In genomic region chr9:489198-490197, GRCh38 we compare ENCODE assay signal across 26 cellular contexts. TPM values are rescaled to one million over a fixed set of nuclear protein-coding genes. Genes with fewer than 3 reads are reported as not detected.
DNase-seq lines count a peak whose midpoint lies in the region; ATAC-seq and TF ChIP-seq lines count a peak whose summit lies in the region.
"Had no signal": no experiment of that assay in that cellular context is flagged by ENCODE, and none has a peak within 500 bp of the region (broad histone marks: within the 10 kb centered on the region; RNA-seq: fewer than 3 reads in every experiment).

No MANE protein-coding gene starts in this region.

- H2AFZ ChIP-seq in PC-3 (ENCODE audit: low read length) = no peak overlapping the region

- H3K36me3 ChIP-seq in PC-3 (ENCODE audit: low read depth, low read length) (no peaks in the 10 kb centered on the region), prostate gland (no peaks in the 10 kb centered on the region)
- H3K36me3 ChIP-seq: breast epithelium, HAP-1 had no signal

- H3K9me3 Mint-ChIP-seq in osteocyte (ENCODE audit: unreplicated experiment) = no peaks in the 10 kb centered on the region
- H3K9me3 Mint-ChIP-seq: activated naive CD4-positive, alpha-beta T cell treated with anti-CD3 and anti-CD28 coated beads for 36 hours; activated T-helper 1 cell treated with anti-CD3 and anti-CD28 coated beads, Interleukin-12 subunit alpha, Interleukin-12 subunit beta, Interleukin-2, Interleukin-4 antibody, amounts not matched to agents 30 ng/mL and 10 ng/mL and 1 ng/mL, durations not matched to agents 14 hours and 24 hours and 36 hours; stimulated activated effector memory CD8-positive, alpha-beta T cell treated with anti-CD3 and anti-CD28 coated beads, Interleukin-12 subunit alpha, Interleukin-12 subunit beta, amount 100 ng/mL, for 72 hours had no signal

- TF ChIP-seq POLR2A in prostate gland (IDR thresholded peaks at IDR 0.05) = no peak

- H3K9me3 ChIP-seq in PC-3 (ENCODE audit: low read length) = no peaks in the 10 kb centered on the region
- no peaks in the 10 kb centered on the region for H3K9me3 ChIP-seq in prostate gland
- H3K9me3 ChIP-seq: breast epithelium, HAP-1 had no signal

- no peaks in the 10 kb centered on the region for H3K36me3 Mint-ChIP-seq in osteocyte (ENCODE audit: unreplicated experiment)
- H3K36me3 Mint-ChIP-seq: CD4-positive, CD25-positive, alpha-beta regulatory T cell; naive B cell; stimulated activated effector memory CD8-positive, alpha-beta T cell treated with anti-CD3 and anti-CD28 coated beads, Interleukin-12 subunit alpha, Interleukin-12 subunit beta, amount 100 ng/mL, for 72 hours had no signal

- H3K27me3 Mint-ChIP-seq in osteocyte (ENCODE audit: unreplicated experiment) = peaks cover 2% of the 10 kb centered on the region

- WGBS in prostate gland = 23% methylated on average over 7 of the region's 7 CpGs

- H3K4me3 ChIP-seq in PC-3 (ENCODE audit: low read length) (peak overlapping the region; percentile 31; the same call in 1 of the 2 replicates), prostate gland (no peak overlapping the region)
- H3K4me3 ChIP-seq: breast epithelium, HAP-1, K562 had no signal

- POLR2A ChIA-PET in PC-3 (lab: Charles Lee; ENCODE audit: unreplicated experiment) = no interaction called here

- no TSS peak for BruUV-seq in PC-3 (replicated peaks; lab: Mats Ljungman, UMichigan)

- H3K4me1 ChIP-seq in PC-3 (ENCODE audit: insufficient read depth, low read length) (peaks cover 51% of the 10 kb centered on the region), prostate gland (replicated peaks) (no peaks in the 10 kb centered on the region)
- H3K4me1 ChIP-seq: breast epithelium, HAP-1 had no signal

- no peaks in the 10 kb centered on the region for H3K79me2 ChIP-seq in PC-3 (ENCODE audit: low read length)

- DNase-seq in DMS153 treated with DMSO at 0.1 percent for 48 hours (lab: John Stamatoyannopoulos, UW; ENCODE audit: unreplicated experiment) (peak; percentile 6), PC-3 (peak; percentile 79), left colon (no peak), prostate gland (ENCODE audit: low spot score) (peak; percentile 43), omental fat pad (ENCODE audit: low spot score) (no peak), D341Med (ENCODE audit: low spot score) (no peak), osteocyte (ENCODE audit: extremely low spot score, unreplicated experiment) (no peak)
- DNase-seq in activated CD4-positive, CD25-positive, alpha-beta regulatory T cell treated with anti-CD3 and anti-CD28 coated beads, Interleukin-2, amount 50 U/mL, for 72 hours = no peak
- DNase-seq: activated CD4-positive, alpha-beta T cell treated with anti-CD3 and anti-CD28 coated beads, Interleukin-2, amount 50 U/mL, for 48 hours; activated naive CD4-positive, alpha-beta T cell treated with anti-CD3 and anti-CD28 coated beads for 36 hours; CD4-positive, CD25-positive, alpha-beta regulatory T cell; MM.1S; naive B cell; NCI-H1417; NCI-H2081 treated with DMSO at 0.1 percent for 48 hours; NCI-H226; NCI-H69; retina; stimulated activated CD4-positive, alpha-beta T cell treated with anti-CD3 and anti-CD28 coated beads, Interleukin-4, amount 100 ng/mL, for 24 hours; T-helper 1 cell had no signal

- no peaks in the 10 kb centered on the region for H3K4me1 Mint-ChIP-seq in osteocyte (ENCODE audit: unreplicated experiment)
- H3K4me1 Mint-ChIP-seq: CD4-positive, CD25-positive, alpha-beta regulatory T cell; naive B cell; stimulated activated effector memory CD8-positive, alpha-beta T cell treated with anti-CD3 and anti-CD28 coated beads, Interleukin-12 subunit alpha, Interleukin-12 subunit beta, amount 100 ng/mL, for 72 hours had no signal

- H3K27ac Mint-ChIP-seq in osteocyte (ENCODE audit: unreplicated experiment) = no peak overlapping the region
- H3K27ac Mint-ChIP-seq: activated naive CD4-positive, alpha-beta T cell treated with anti-CD3 and anti-CD28 coated beads for 36 hours; activated T-helper 1 cell treated with anti-CD3 and anti-CD28 coated beads, Interleukin-12 subunit alpha, Interleukin-12 subunit beta, Interleukin-2, Interleukin-4 antibody, amounts not matched to agents 30 ng/mL and 10 ng/mL and 1 ng/mL, durations not matched to agents 14 hours and 24 hours and 36 hours; CD4-positive, CD25-positive, alpha-beta regulatory T cell; naive B cell; stimulated activated effector memory CD8-positive, alpha-beta T cell treated with anti-CD3 and anti-CD28 coated beads, Interleukin-12 subunit alpha, Interleukin-12 subunit beta, amount 100 ng/mL, for 72 hours had no signal

- CTCF ChIA-PET in PC-3 (lab: Charles Lee) = no interaction called here

- peaks cover 3% of the 10 kb centered on the region for H3F3A ChIP-seq in PC-3 (ENCODE audit: low read length, unreplicated experiment)

- H3K9ac ChIP-seq in PC-3 (ENCODE audit: low read length) = peak overlapping the region; percentile 75

- H4K20me1 ChIP-seq in PC-3 (ENCODE audit: low read length) = no peaks in the 10 kb centered on the region

- intact Hi-C loops in PC-3 (cut with micrococcal nuclease) (loop anchor here (1.0 to 5.0 kb wide), 4 partner anchors 12 to 102 kb away; partner anchors contain the start of gene KANK1), left colon (cut with DNase I, micrococcal nuclease) (no loop called here), prostate gland (cut with DNase I) (no loop called here)

- no peaks in the 10 kb centered on the region for H3K9me2 ChIP-seq in PC-3 (replicated peaks; ENCODE audit: low read length)

- peak overlapping the region; percentile 70 for H3K4me2 ChIP-seq in PC-3 (ENCODE audit: low read length)

- H3K27ac ChIP-seq in PC-3 (ENCODE audit: low read length) = peak overlapping the region; percentile 98
- peak overlapping the region in 1 of 2 donors; percentile 26 for H3K27ac ChIP-seq in prostate gland
- H3K27ac ChIP-seq: breast epithelium, RWPE1 had no signal

- TF ChIP-seq CTCF in PC-3 (conservative IDR thresholded peaks at IDR 0.05; ENCODE audit: low read depth, low read length) (no peak), prostate gland (IDR thresholded peaks at IDR 0.05) (no peak), omental fat pad (IDR thresholded peaks at IDR 0.05) (no peak), osteocyte (IDR thresholded peaks at IDR 0.05) (no peak)

- H3K4me3 Mint-ChIP-seq in osteocyte (ENCODE audit: unreplicated experiment) = no peak overlapping the region
- H3K4me3 Mint-ChIP-seq: activated naive CD4-positive, alpha-beta T cell treated with anti-CD3 and anti-CD28 coated beads for 36 hours; activated T-helper 1 cell treated with anti-CD3 and anti-CD28 coated beads, Interleukin-12 subunit alpha, Interleukin-12 subunit beta, Interleukin-2, Interleukin-4 antibody, amounts not matched to agents 30 ng/mL and 10 ng/mL and 1 ng/mL, durations not matched to agents 14 hours and 24 hours and 36 hours; CD4-positive, CD25-positive, alpha-beta regulatory T cell; naive B cell; stimulated activated effector memory CD8-positive, alpha-beta T cell treated with anti-CD3 and anti-CD28 coated beads, Interleukin-12 subunit alpha, Interleukin-12 subunit beta, amount 100 ng/mL, for 72 hours had no signal

- no peaks in the 10 kb centered on the region for H3K27me3 ChIP-seq in PC-3 (ENCODE audit: low read length)
- H3K27me3 ChIP-seq in prostate gland (replicated peaks; ENCODE audit: insufficient read depth) = no peaks in the 10 kb centered on the region
- H3K27me3 ChIP-seq: breast epithelium had no signal

- ATAC-seq in PC-3 = peak; percentile 77
- peak; percentile 63 for ATAC-seq in left colon
- ATAC-seq in omental fat pad (ENCODE audit: low FRiP score) = no peak
- ATAC-seq: K562 had no signal

RNA-seq across cellular contexts. Expression of gene KANK1, which starts 15.0 kb away (rescaled TPM):
- total RNA-seq in PC-3 (2014; rRNA removed) (14.0 and 18.3 TPM in 2 replicates), left colon (10 to 100 TPM; 29.1 to 30.2 TPM), prostate gland (10 to 100 TPM; 72.5 to 95.8 TPM), omental fat pad (100 to 1,000 TPM in 2 of 4 donors, 10 to 100 TPM in 2; 49.7 to 117 (median 99.9) TPM), osteocyte (3.5 and 3.7 TPM in 2 replicates)

Comparison
In these comparisons a context has a peak if more than half of its experiments do, and no peak if none do; other contexts are left out.
1. DNase-seq: peak in DMS153 treated with DMSO at 0.1 percent for 48 hours (single experiment), PC-3 (single experiment) and prostate gland (single experiment); none in left colon (0 of 2), omental fat pad (single experiment), activated CD4-positive, CD25-positive, alpha-beta regulatory T cell treated with anti-CD3 and anti-CD28 coated beads, Interleukin-2, amount 50 U/mL, for 72 hours (single experiment), D341Med (single experiment) and osteocyte (single experiment).